Comparison of ENCODE assay signal across 24 cellular contexts in genomic region chr9:15724006-15724405, GRCh38.
DNase-seq lines count a peak whose midpoint lies in the region; ATAC-seq, FAIRE-seq and TF ChIP-seq lines count a peak whose summit lies in the region.
"Had no signal": no experiment of that assay in that cellular context is flagged by ENCODE, and none has a peak within 500 bp of the region (broad histone marks: within the 10 kb centered on the region; RNA-seq: fewer than 3 reads in every experiment).

No MANE protein-coding gene starts in this region.

- H3K36me3 Mint-ChIP-seq in activated CD8-positive, alpha-beta T cell treated with anti-CD3 and anti-CD28 coated beads for 36 hours (ENCODE audit: low read depth) = no peaks in the 10 kb centered on the region
- H3K36me3 Mint-ChIP-seq: activated naive CD4-positive, alpha-beta T cell treated with anti-CD3 and anti-CD28 coated beads, Interleukin-2, amount 10 ng/mL, durations not matched to agents 7 days and 5 days; stimulated activated memory B cell treated with anti-CD40 and anti-IgM and Interleukin-4, amounts not matched to agents 10 μg/mL and 1 μg/mL and 100 μg/mL, for 72 hours had no signal

- CTCF ChIA-PET in K562 (lab: Yijun Ruan, JAX; ENCODE audit: low intra/inter-chr PET ratio) = no interaction called here
- CTCF ChIA-PET in activated CD8-positive, alpha-beta T cell treated with anti-CD3 and anti-CD28 coated beads for 36 hours (lab: Charles Lee) = no interaction called here

- 0% methylated on average over 1 of the region's 1 CpG for WGBS in K562 (ENCODE audit: insufficient coverage, low coverage, missing lambda C conversion rate)

- no peak for TF ChIP-seq CTCF in AG09319 (IDR thresholded peaks at IDR 0.05; ENCODE audit: low read depth, low read length)
- no peak for TF ChIP-seq CTCF in KMS-11 (conservative IDR thresholded peaks at IDR 0.05; ENCODE audit: low read depth, low read length)
- no peak for TF ChIP-seq CTCF in K562 (IDR thresholded peaks at IDR 0.05 in 2 of 3, conservative IDR thresholded peaks at IDR 0.05 in 1 of 3; ENCODE audit: insufficient read depth in 2 of 3, low read depth in 1 of 3, low read length in 3 of 3)
- TF ChIP-seq CTCF in activated CD8-positive, alpha-beta T cell treated with anti-CD3 and anti-CD28 coated beads for 36 hours (IDR thresholded peaks at IDR 0.05) = no peak
- TF ChIP-seq CTCF in left lung (IDR thresholded peaks at IDR 0.05) = no peak

- no peaks in the 10 kb centered on the region for H3K27me3 ChIP-seq in KMS-11 (ENCODE audit: insufficient read depth, low read depth)
- H3K27me3 ChIP-seq in K562 (ENCODE audit: control insufficient read depth in 2 of 2, insufficient read depth in 2 of 2, low read length in 2 of 2) = no peaks in the 10 kb centered on the region
- H3K27me3 ChIP-seq in left lung = no peaks in the 10 kb centered on the region
- H3K27me3 ChIP-seq: body of pancreas had no signal

- no peaks in the 10 kb centered on the region for H3K36me3 ChIP-seq in KMS-11 (ENCODE audit: insufficient read depth)
- no peaks in the 10 kb centered on the region for H3K36me3 ChIP-seq in K562 (ENCODE audit: control insufficient read depth, insufficient read depth, low read length)
- H3K36me3 ChIP-seq in left lung = no peaks in the 10 kb centered on the region
- H3K36me3 ChIP-seq: WERI-Rb-1 had no signal

- no peak for ATAC-seq in K562
- ATAC-seq in GM21786 (IDR thresholded peaks at IDR 0.05; ENCODE audit: unreplicated experiment) = no peak
- no peak for ATAC-seq in activated CD8-positive, alpha-beta T cell treated with anti-CD3 and anti-CD28 coated beads for 36 hours
- ATAC-seq in left lung = no peak
- ATAC-seq: body of pancreas; stimulated activated memory B cell treated with anti-CD40 and anti-IgM and Interleukin-4, amounts not matched to agents 10 μg/mL and 1 μg/mL and 100 μg/mL, for 72 hours; T-helper 17 cell had no signal

- H3K4me3 ChIP-seq in KMS-11 (IDR thresholded peaks at IDR 0.05; ENCODE audit: insufficient read depth, low read depth, low read length) (no peak overlapping the region), K562 (no peak overlapping the region), left lung (no peak overlapping the region)
- H3K4me3 ChIP-seq: body of pancreas had no signal

- no peak overlapping the region for H3K27ac Mint-ChIP-seq in activated CD8-positive, alpha-beta T cell treated with anti-CD3 and anti-CD28 coated beads for 36 hours
- H3K27ac Mint-ChIP-seq: activated CD4-positive, alpha-beta memory T cell treated with anti-CD3 and anti-CD28 coated beads, Interleukin-2, amount 10 ng/mL, durations not matched to agents 7 days and 5 days; activated naive CD4-positive, alpha-beta T cell treated with anti-CD3 and anti-CD28 coated beads, Interleukin-2, amount 10 ng/mL, durations not matched to agents 7 days and 5 days; activated T-cell treated with anti-CD3 and anti-CD28 coated beads, Interleukin-2, amount 50 U/mL, for 24 hours; immature natural killer cell; stimulated activated memory B cell treated with anti-CD40 and anti-IgM and Interleukin-4, amounts not matched to agents 10 μg/mL and 1 μg/mL and 100 μg/mL, for 72 hours; T-helper 17 cell had no signal

- no peaks in the 10 kb centered on the region for H3K9me3 Mint-ChIP-seq in activated CD8-positive, alpha-beta T cell treated with anti-CD3 and anti-CD28 coated beads for 36 hours
- H3K9me3 Mint-ChIP-seq: activated CD4-positive, alpha-beta memory T cell treated with anti-CD3 and anti-CD28 coated beads, Interleukin-2, amount 10 ng/mL, durations not matched to agents 7 days and 5 days; activated naive CD4-positive, alpha-beta T cell treated with anti-CD3 and anti-CD28 coated beads, Interleukin-2, amount 10 ng/mL, durations not matched to agents 7 days and 5 days; activated T-cell treated with anti-CD3 and anti-CD28 coated beads, Interleukin-2, amount 50 U/mL, for 24 hours; immature natural killer cell; stimulated activated memory B cell treated with anti-CD40 and anti-IgM and Interleukin-4, amounts not matched to agents 10 μg/mL and 1 μg/mL and 100 μg/mL, for 72 hours had no signal

- H3K4me3 Mint-ChIP-seq in activated CD8-positive, alpha-beta T cell treated with anti-CD3 and anti-CD28 coated beads for 36 hours = no peak overlapping the region
- H3K4me3 Mint-ChIP-seq: activated CD4-positive, alpha-beta memory T cell treated with anti-CD3 and anti-CD28 coated beads, Interleukin-2, amount 10 ng/mL, durations not matched to agents 7 days and 5 days; activated naive CD4-positive, alpha-beta T cell treated with anti-CD3 and anti-CD28 coated beads, Interleukin-2, amount 10 ng/mL, durations not matched to agents 7 days and 5 days; activated T-cell treated with anti-CD3 and anti-CD28 coated beads, Interleukin-2, amount 50 U/mL, for 24 hours; immature natural killer cell; stimulated activated memory B cell treated with anti-CD40 and anti-IgM and Interleukin-4, amounts not matched to agents 10 μg/mL and 1 μg/mL and 100 μg/mL, for 72 hours; T-helper 17 cell had no signal

- in situ Hi-C loops in K562 (cut with MboI) = no loop called here

- H3K27ac ChIP-seq in KMS-11 (no peak overlapping the region; the same call in 1 of the 2 replicates), K562 (ENCODE audit: extremely low read depth, low read depth, low read length) (no peak overlapping the region), left lung (no peak overlapping the region)
- H3K27ac ChIP-seq: body of pancreas, epithelial cell of prostate, WERI-Rb-1 had no signal

- TF ChIP-seq POLR2A in K562 (conservative IDR thresholded peaks at IDR 0.05) = no peak

- H3K9ac ChIP-seq in KMS-11 (no peak overlapping the region), K562 (ENCODE audit: insufficient read depth in 1 of 2, low read depth in 2 of 2, low read length in 2 of 2) (no peak overlapping the region)

- no peaks in the 10 kb centered on the region for H3K79me2 ChIP-seq in KMS-11 (ENCODE audit: insufficient read depth, low read depth)
- H3K79me2 ChIP-seq in K562 (ENCODE audit: control insufficient read depth, insufficient read depth, low read length) = no peaks in the 10 kb centered on the region

- TF ChIP-seq RAD21 in K562 (CRISPR knock-in tag; conservative IDR thresholded peaks at IDR 0.05 in 1 of 2, IDR thresholded peaks at IDR 0.05 in 1 of 2) = no peak

- no peak for FAIRE-seq in K562 (lab: Jason Lieb, UNC)

- BruUV-seq in K562 (replicated peaks; lab: Mats Ljungman, UMichigan) = no TSS peak

- H3K4me2 ChIP-seq in KMS-11 (peak overlapping the region; percentile 19), K562 (ENCODE audit: insufficient read depth, low read length) (no peak overlapping the region)

- no peak for TF ChIP-seq EP300 in K562 (IDR thresholded peaks at IDR 0.05; ENCODE audit: low read length)

- intact Hi-C loops in K562 (cut with micrococcal nuclease) (no loop called here), left lung (cut with DNase I) (no loop called here)
- intact Hi-C loops in activated CD8-positive, alpha-beta T cell treated with anti-CD3 and anti-CD28 coated beads for 36 hours (cut with micrococcal nuclease) = no loop called here

- DNase-seq in AG09319 (ENCODE audit: extremely low read depth, low read depth) (peak; percentile 23), K562 (ENCODE audit: extremely low read depth in 1 of 4, low spot score in 3 of 4) (no peak), myocyte (ENCODE audit: low read depth) (peak; percentile 15), NCI-H2029 (lab: John Stamatoyannopoulos, UW) (no peak), left lung (no peak)
- DNase-seq in activated CD8-positive, alpha-beta T cell treated with anti-CD3 and anti-CD28 coated beads for 36 hours = no peak
- DNase-seq: activated CD4-positive, alpha-beta memory T cell treated with anti-CD3 and anti-CD28 coated beads, Interleukin-2, amount 10 ng/mL, durations not matched to agents 7 days and 5 days; activated naive CD4-positive, alpha-beta T cell treated with anti-CD3 and anti-CD28 coated beads, Interleukin-2, amount 10 ng/mL, durations not matched to agents 7 days and 5 days; activated T-cell treated with anti-CD3 and anti-CD28 coated beads, Interleukin-2, amount 50 U/mL, for 24 hours; body of pancreas; GOT3; immature natural killer cell; Karpas-422; NCI-H1105 treated with DMSO at 0.1 percent for 48 hours; NCI-H2107; NCI-H526; nucleus accumbens; SHP77 treated with DMSO at 0.1 percent for 48 hours; T-helper 17 cell; WERI-Rb-1 had no signal

- H2AFZ ChIP-seq in KMS-11 (ENCODE audit: low read depth) (no peak overlapping the region), K562 (ENCODE audit: low read depth, low read length) (no peak overlapping the region)

- H3K4me1 Mint-ChIP-seq in activated CD8-positive, alpha-beta T cell treated with anti-CD3 and anti-CD28 coated beads for 36 hours (ENCODE audit: low read depth) = no peaks in the 10 kb centered on the region
- H3K4me1 Mint-ChIP-seq: activated CD4-positive, alpha-beta memory T cell treated with anti-CD3 and anti-CD28 coated beads, Interleukin-2, amount 10 ng/mL, durations not matched to agents 7 days and 5 days; activated naive CD4-positive, alpha-beta T cell treated with anti-CD3 and anti-CD28 coated beads, Interleukin-2, amount 10 ng/mL, durations not matched to agents 7 days and 5 days; immature natural killer cell; T-helper 17 cell had no signal

- no peaks in the 10 kb centered on the region for H3K9me1 ChIP-seq in K562 (ENCODE audit: control insufficient read depth, insufficient read depth, low read length)

- H3K27me3 Mint-ChIP-seq in activated CD8-positive, alpha-beta T cell treated with anti-CD3 and anti-CD28 coated beads for 36 hours = no peaks in the 10 kb centered on the region
- H3K27me3 Mint-ChIP-seq: activated CD4-positive, alpha-beta memory T cell treated with anti-CD3 and anti-CD28 coated beads, Interleukin-2, amount 10 ng/mL, durations not matched to agents 7 days and 5 days; activated naive CD4-positive, alpha-beta T cell treated with anti-CD3 and anti-CD28 coated beads, Interleukin-2, amount 10 ng/mL, durations not matched to agents 7 days and 5 days; activated T-cell treated with anti-CD3 and anti-CD28 coated beads, Interleukin-2, amount 50 U/mL, for 24 hours; stimulated activated memory B cell treated with anti-CD40 and anti-IgM and Interleukin-4, amounts not matched to agents 10 μg/mL and 1 μg/mL and 100 μg/mL, for 72 hours; T-helper 17 cell had no signal

- POLR2A ChIA-PET in K562 (lab: Yijun Ruan, JAX) = no interaction called here
- POLR2A ChIA-PET in activated CD8-positive, alpha-beta T cell treated with anti-CD3 and anti-CD28 coated beads for 36 hours (lab: Charles Lee) = no interaction called here

- H3K9me3 ChIP-seq in K562 (replicated peaks; ENCODE audit: control insufficient read depth, insufficient read depth, low read depth, low read length) (no peaks in the 10 kb centered on the region), left lung (no peaks in the 10 kb centered on the region)
- H3K9me3 ChIP-seq: body of pancreas had no signal

- no peaks in the 10 kb centered on the region for H4K20me1 ChIP-seq in KMS-11 (ENCODE audit: insufficient read depth)
- H4K20me1 ChIP-seq in K562 (replicated peaks; ENCODE audit: control insufficient read depth, insufficient read depth, low read length) = no peaks in the 10 kb centered on the region

- peaks cover 7% of the 10 kb centered on the region for H3K4me1 ChIP-seq in KMS-11 (ENCODE audit: low read depth, poor library complexity, severe bottlenecking)
- no peaks in the 10 kb centered on the region for H3K4me1 ChIP-seq in K562 (replicated peaks in 1 of 2; ENCODE audit: control insufficient read depth in 2 of 2, insufficient read depth in 2 of 2, low read length in 2 of 2)
- H3K4me1 ChIP-seq in left lung = no peaks in the 10 kb centered on the region
- H3K4me1 ChIP-seq: body of pancreas had no signal

Comparison
In these comparisons a context has a peak if more than half of its experiments do, and no peak if none do; other contexts are left out.
1. DNase-seq: peak in AG09319 (single experiment) and myocyte (single experiment); none in K562 (0 of 4), NCI-H2029 (single experiment), activated CD8-positive, alpha-beta T cell treated with anti-CD3 and anti-CD28 coated beads for 36 hours (single experiment) and left lung (0 of 2).